ENCODE assay signal across 8 cellular contexts in the genomic region with DNA sequence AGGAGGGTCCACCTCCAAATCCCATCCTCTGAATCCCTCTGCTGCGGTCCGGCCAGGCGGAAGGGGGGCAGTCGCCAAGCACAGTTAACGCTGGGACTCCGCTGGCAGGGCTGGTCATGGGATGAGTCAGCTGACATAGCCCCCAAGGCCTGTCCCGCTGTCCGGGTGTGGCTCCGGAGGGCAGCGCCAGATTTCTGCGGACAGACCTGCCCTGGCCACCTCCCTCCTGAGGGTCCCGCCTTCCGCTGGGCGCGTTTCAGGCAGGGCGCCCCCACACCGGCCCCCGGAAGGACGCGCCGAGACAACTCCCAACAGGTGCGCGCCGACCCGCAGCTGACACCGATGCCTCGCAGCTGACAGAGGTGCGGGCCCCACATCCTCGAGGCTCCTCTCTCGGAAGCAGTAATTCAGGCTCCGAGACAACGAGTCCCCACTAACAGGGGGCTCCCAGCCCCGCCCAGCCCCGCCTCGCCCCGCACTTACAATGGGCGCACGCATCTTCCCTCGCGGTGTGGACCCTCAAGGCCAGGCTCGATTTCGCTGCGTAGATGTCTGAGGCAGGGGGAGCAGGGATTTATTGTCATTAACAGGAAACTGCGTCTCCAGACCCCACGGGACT. TPM values are rescaled to one million over a fixed set of nuclear protein-coding genes. Genes with fewer than 3 reads are reported as not detected.
DNase-seq lines count a peak whose midpoint lies in the region; ATAC-seq, FAIRE-seq and TF ChIP-seq lines count a peak whose summit lies in the region.

No MANE protein-coding gene starts in this region.

- no peaks in the 10 kb centered on the region for H3K9me1 ChIP-seq in endothelial cell of umbilical vein (replicated peaks; ENCODE audit: control insufficient read depth, extremely low read depth, insufficient read depth, low read length)

- FAIRE-seq in HTR-8/SVneo (lab: Jason Lieb, UNC) = no peak
- FAIRE-seq in endothelial cell of umbilical vein (lab: Jason Lieb, UNC) = no peak

- H3K4me1 Mint-ChIP-seq in stimulated activated naive CD8-positive, alpha-beta T cell treated with anti-CD3 and anti-CD28 coated beads, Interleukin-15, amount 100 ng/mL, for 72 hours = peaks cover 41% of the 10 kb centered on the region

- H3K79me2 ChIP-seq in endothelial cell of umbilical vein (ENCODE audit: control insufficient read depth, insufficient read depth, low read length) = peaks cover 8% of the 10 kb centered on the region

- no peaks in the 10 kb centered on the region for H4K20me1 ChIP-seq in endothelial cell of umbilical vein (replicated peaks; ENCODE audit: control insufficient read depth, extremely low read depth, insufficient read depth, low read length)

- peak overlapping the region; percentile 61 for H3K4me2 ChIP-seq in endothelial cell of umbilical vein (ENCODE audit: insufficient read depth, low read length)

- H3K27ac Mint-ChIP-seq in stimulated activated naive CD8-positive, alpha-beta T cell treated with anti-CD3 and anti-CD28 coated beads, Interleukin-15, amount 100 ng/mL, for 72 hours = peak overlapping the region; percentile 65 to 74

- H3K9me3 ChIP-seq in endothelial cell of umbilical vein (replicated peaks; ENCODE audit: control insufficient read depth, insufficient read depth, low read length) (no peaks in the 10 kb centered on the region), mononuclear cell (ENCODE audit: low read depth, low read length) (no peaks in the 10 kb centered on the region)

- H3K4me3 ChIP-seq in endothelial cell of umbilical vein (replicated peaks in 1 of 3; ENCODE audit: insufficient read depth in 1 of 3, low read depth in 1 of 3, low read length in 3 of 3) (peak overlapping the region; percentile 44 to 65 (median 51)), mononuclear cell (ENCODE audit: low read length) (peak overlapping the region; percentile 52)

- dilution Hi-C loops in endothelial cell of umbilical vein (cut with MboI; ENCODE audit: extremely low pct_ligation_motif_present, low sequenced_read_pairs) = no loop called here

- peaks cover 23% of the 10 kb centered on the region for H3K4me1 ChIP-seq in endothelial cell of umbilical vein (ENCODE audit: control insufficient read depth, extremely low read depth, insufficient read depth, low read length)
- peaks cover 50% of the 10 kb centered on the region for H3K4me1 ChIP-seq in mononuclear cell (ENCODE audit: insufficient read depth, low read length)

- peak; percentile 80 for ATAC-seq in stimulated activated naive CD8-positive, alpha-beta T cell treated with anti-CD3 and anti-CD28 coated beads, Interleukin-15, amount 100 ng/mL, for 72 hours
- no peak for ATAC-seq in HG02870 (IDR thresholded peaks at IDR 0.05; ENCODE audit: unreplicated experiment)

- no peak for TF ChIP-seq POLR2A in endothelial cell of umbilical vein (IDR thresholded peaks at IDR 0.05; ENCODE audit: low read depth, low read length)

- no peaks in the 10 kb centered on the region for H3K27me3 Mint-ChIP-seq in stimulated activated naive CD8-positive, alpha-beta T cell treated with anti-CD3 and anti-CD28 coated beads, Interleukin-15, amount 100 ng/mL, for 72 hours

- H3K36me3 ChIP-seq in endothelial cell of umbilical vein (ENCODE audit: control insufficient read depth in 2 of 2, extremely low read depth in 1 of 2, insufficient read depth in 2 of 2, low read length in 2 of 2) = no peaks in the 10 kb centered on the region

- no peaks in the 10 kb centered on the region for H3K9me3 Mint-ChIP-seq in stimulated activated naive CD8-positive, alpha-beta T cell treated with anti-CD3 and anti-CD28 coated beads, Interleukin-15, amount 100 ng/mL, for 72 hours

- H3K27ac ChIP-seq in endothelial cell of umbilical vein (ENCODE audit: insufficient read depth, low read depth, low read length) = peak overlapping the region; percentile 54

- CTCF ChIA-PET in endothelial cell of umbilical vein (lab: Charles Lee) = no interaction called here

- intact Hi-C loops in endothelial cell of umbilical vein (cut with micrococcal nuclease) = loop anchor here (10.0 kb wide), 1 partner anchor 709 kb away; no protein-coding TSS in a partner anchor

- no peaks in the 10 kb centered on the region for H3K27me3 ChIP-seq in endothelial cell of umbilical vein (ENCODE audit: control insufficient read depth in 2 of 2, insufficient read depth in 2 of 2, low read length in 2 of 2)
- H3K27me3 ChIP-seq in mononuclear cell (ENCODE audit: insufficient read depth, low read length) = peaks cover 11% of the 10 kb centered on the region

- POLR2A ChIA-PET in endothelial cell of umbilical vein (lab: Charles Lee) = no interaction called here

- peak overlapping the region; percentile 87 to 94 for H3K4me3 Mint-ChIP-seq in stimulated activated naive CD8-positive, alpha-beta T cell treated with anti-CD3 and anti-CD28 coated beads, Interleukin-15, amount 100 ng/mL, for 72 hours

- DNase-seq in ELR (ENCODE audit: low read depth) = peak; percentile 60
- peak; percentile 54 for DNase-seq in HTR-8/SVneo (ENCODE audit: insufficient read length, low spot score)
- DNase-seq in activated T-cell treated with anti-CD3 and anti-CD28 coated beads for 1 hour (ENCODE audit: low read depth) = peak; percentile 22
- peak; percentile 29 for DNase-seq in endothelial cell of umbilical vein (ENCODE audit: low read depth, low spot score)
- DNase-seq in stimulated activated naive CD8-positive, alpha-beta T cell treated with anti-CD3 and anti-CD28 coated beads, Interleukin-15, amount 100 ng/mL, for 72 hours = peak; percentile 37 to 42
- no peak for DNase-seq in NCI-H446 treated with DMSO at 0.1 percent for 48 hours (lab: John Stamatoyannopoulos, UW)

- H2AFZ ChIP-seq in endothelial cell of umbilical vein (ENCODE audit: low read depth, low read length) = peak overlapping the region; percentile 74

- no peak for TF ChIP-seq CTCF in endothelial cell of umbilical vein (IDR thresholded peaks at IDR 0.05; ENCODE audit: extremely low read depth in 1 of 2, insufficient read depth in 1 of 2, low read depth in 1 of 2, low read length in 2 of 2)

- BruUV-seq in endothelial cell of umbilical vein (replicated peaks; lab: Mats Ljungman, UMichigan) = no TSS peak

- peak overlapping the region; percentile 62 for H3K9ac ChIP-seq in endothelial cell of umbilical vein (replicated peaks; ENCODE audit: extremely low read depth, insufficient read depth, low read length)

TF ChIP-seq in endothelial cell of umbilical vein, 7 proteins besides CTCF, POLR2A, EP300 and RAD21:
- peak; percentile 15 for TF ChIP-seq FOS (IDR thresholded peaks at IDR 0.05; ENCODE audit: borderline replicate concordance, insufficient read depth, low read length)
- TF ChIP-seq MYC (IDR thresholded peaks at IDR 0.05; ENCODE audit: low read depth, low read length) = no peak

RNA-seq across cellular contexts. Expression of gene PLAAT3, which starts 0.6 kb away (rescaled TPM):
- total RNA-seq in endothelial cell of umbilical vein (22.8 and 24.2 TPM in 2 replicates), mononuclear cell (2.8 TPM)
- polyA plus RNA-seq in endothelial cell of umbilical vein = 37.0 and 40.2 TPM in 2 replicates
- 32.2 and 33.3 TPM in 2 replicates for polyA plus RNA-seq in endothelial cell of umbilical vein (2011; cell fraction: cytosol; rRNA removed)
- 11.1 and 12.6 TPM in 2 replicates for polyA plus RNA-seq in endothelial cell of umbilical vein (2011; cell fraction: nucleus; rRNA removed)
- polyA plus RNA-seq in endothelial cell of umbilical vein (2012) = 73.0 and 78.3 TPM in 2 replicates
- 31.3 and 37.0 TPM in 2 replicates for polyA minus RNA-seq in endothelial cell of umbilical vein
- 32.8 TPM for polyA minus RNA-seq in endothelial cell of umbilical vein (2011; cell fraction: cytosol; rRNA and poly(A)+ RNA removed)
- polyA minus RNA-seq in endothelial cell of umbilical vein (2011; cell fraction: nucleus; rRNA and poly(A)+ RNA removed) = 3.6 and 4.1 TPM in 2 replicates

RNA-seq across cellular contexts. Expression of gene PLAAT2, which starts 50.4 kb away (rescaled TPM):
- not detected in 2 replicates for total RNA-seq in endothelial cell of umbilical vein
- polyA plus RNA-seq in endothelial cell of umbilical vein = 0.40 TPM in 1 of 2 replicates, not detected in the other
- not detected in 2 replicates for polyA plus RNA-seq in endothelial cell of umbilical vein (2011; cell fraction: cytosol; rRNA removed)
- 0.50 TPM in 1 of 2 replicates, not detected in the other for polyA plus RNA-seq in endothelial cell of umbilical vein (2011; cell fraction: nucleus; rRNA removed)
- polyA plus RNA-seq in endothelial cell of umbilical vein (2012) = not detected in 2 replicates
- not detected in 2 replicates for polyA minus RNA-seq in endothelial cell of umbilical vein
- not detected for polyA minus RNA-seq in endothelial cell of umbilical vein (2011; cell fraction: cytosol; rRNA and poly(A)+ RNA removed)
- not detected in 2 replicates for polyA minus RNA-seq in endothelial cell of umbilical vein (2011; cell fraction: nucleus; rRNA and poly(A)+ RNA removed)
- total RNA-seq in mononuclear cell = not detected

RNA-seq across cellular contexts. Expression of gene ATL3, which starts 57.5 kb away (rescaled TPM):
- total RNA-seq in endothelial cell of umbilical vein (70.0 and 70.2 TPM in 2 replicates), mononuclear cell (29.8 TPM)
- polyA plus RNA-seq in endothelial cell of umbilical vein = 21.7 and 25.0 TPM in 2 replicates
- polyA plus RNA-seq in endothelial cell of umbilical vein (2011; cell fraction: cytosol; rRNA removed) = 21.7 and 23.3 TPM in 2 replicates
- polyA plus RNA-seq in endothelial cell of umbilical vein (2011; cell fraction: nucleus; rRNA removed) = 15.1 and 20.7 TPM in 2 replicates
- polyA plus RNA-seq in endothelial cell of umbilical vein (2012) = 24.3 and 33.7 TPM in 2 replicates
- polyA minus RNA-seq in endothelial cell of umbilical vein = 70.1 and 80.3 TPM in 2 replicates
- 45.2 TPM for polyA minus RNA-seq in endothelial cell of umbilical vein (2011; cell fraction: cytosol; rRNA and poly(A)+ RNA removed)
- 13.4 and 21.4 TPM in 2 replicates for polyA minus RNA-seq in endothelial cell of umbilical vein (2011; cell fraction: nucleus; rRNA and poly(A)+ RNA removed)
